Comparison of ENCODE assay signal across 12 cellular contexts in genomic region chr4:123986268-123986798, GRCh38.
DNase-seq lines count a peak whose midpoint lies in the region; ATAC-seq, FAIRE-seq and TF ChIP-seq lines count a peak whose summit lies in the region.
"Had no signal": no experiment of that assay in that cellular context is flagged by ENCODE, and none has a peak within 500 bp of the region (broad histone marks: within the 10 kb centered on the region; RNA-seq: fewer than 3 reads in every experiment).

No MANE protein-coding gene starts in this region.

- WGBS in sigmoid colon, 2 donors: 56 to 65% methylated on average over 2 of the region's 2 CpGs

- no peaks in the 10 kb centered on the region for H3K9me3 ChIP-seq in sigmoid colon

- no peak overlapping the region for H3K4me3 ChIP-seq in sigmoid colon

- no peak for FAIRE-seq in D721Med (lab: Jason Lieb, UNC)

- TF ChIP-seq EP300 in sigmoid colon (IDR thresholded peaks at IDR 0.05): no peak

- no peaks in the 10 kb centered on the region for H3K36me3 ChIP-seq in sigmoid colon

- H3K27ac ChIP-seq in sigmoid colon: peak overlapping the region in 3 of 4 donors; percentile 28 to 64 (median 36)

- ATAC-seq in HG03045 (IDR thresholded peaks at IDR 0.05; ENCODE audit: unreplicated experiment) (no peak), HG03457 (IDR thresholded peaks at IDR 0.05; ENCODE audit: unreplicated experiment) (no peak)
- ATAC-seq: naive thymus-derived CD4-positive, alpha-beta T cell had no signal

- no peak for TF ChIP-seq POLR2A in sigmoid colon (IDR thresholded peaks at IDR 0.05)

- intact Hi-C loops in sigmoid colon (cut with DNase I): no loop called here

- peaks cover 0 to 14% (median 6%) of the 10 kb centered on the region in 4 donors for H3K4me1 ChIP-seq in sigmoid colon

- no peaks in the 10 kb centered on the region for H3K27me3 ChIP-seq in sigmoid colon

- DNase-seq in EL: peak; percentile 88
- DNase-seq in amniotic epithelial cell (ENCODE audit: low read depth): peak; percentile 86
- peak; percentile 72 for DNase-seq in glomerular visceral epithelial cell (ENCODE audit: extremely low spot score)
- peak; percentile 88 for DNase-seq in sigmoid colon
- no peak for DNase-seq in UCSD-AML1 (lab: John Stamatoyannopoulos, UW; ENCODE audit: unreplicated experiment)
- DNase-seq in D721Med (ENCODE audit: insufficient read length, low spot score): no peak
- DNase-seq: activated CD4-positive, alpha-beta T cell treated with anti-CD3 and anti-CD28 coated beads, Interleukin-2, amount 10 ng/mL, durations not matched to agents 7 days and 5 days; cortex of kidney; DND-41; naive thymus-derived CD4-positive, alpha-beta T cell had no signal

- TF ChIP-seq CTCF in sigmoid colon (IDR thresholded peaks at IDR 0.05): no peak
- TF ChIP-seq CTCF in D721Med (IDR thresholded peaks at IDR 0.05; ENCODE audit: insufficient read depth, missing control alignments): no peak

Comparison
In these comparisons a context has a peak if more than half of its experiments do, and no peak if none do; other contexts are left out.
1. DNase-seq: peak in EL (single experiment), amniotic epithelial cell (single experiment), glomerular visceral epithelial cell (single experiment) and sigmoid colon (single experiment); none in UCSD-AML1 (single experiment) and D721Med (single experiment).